Comparison of ENCODE assay signal across 8 cellular contexts in the genomic region with DNA sequence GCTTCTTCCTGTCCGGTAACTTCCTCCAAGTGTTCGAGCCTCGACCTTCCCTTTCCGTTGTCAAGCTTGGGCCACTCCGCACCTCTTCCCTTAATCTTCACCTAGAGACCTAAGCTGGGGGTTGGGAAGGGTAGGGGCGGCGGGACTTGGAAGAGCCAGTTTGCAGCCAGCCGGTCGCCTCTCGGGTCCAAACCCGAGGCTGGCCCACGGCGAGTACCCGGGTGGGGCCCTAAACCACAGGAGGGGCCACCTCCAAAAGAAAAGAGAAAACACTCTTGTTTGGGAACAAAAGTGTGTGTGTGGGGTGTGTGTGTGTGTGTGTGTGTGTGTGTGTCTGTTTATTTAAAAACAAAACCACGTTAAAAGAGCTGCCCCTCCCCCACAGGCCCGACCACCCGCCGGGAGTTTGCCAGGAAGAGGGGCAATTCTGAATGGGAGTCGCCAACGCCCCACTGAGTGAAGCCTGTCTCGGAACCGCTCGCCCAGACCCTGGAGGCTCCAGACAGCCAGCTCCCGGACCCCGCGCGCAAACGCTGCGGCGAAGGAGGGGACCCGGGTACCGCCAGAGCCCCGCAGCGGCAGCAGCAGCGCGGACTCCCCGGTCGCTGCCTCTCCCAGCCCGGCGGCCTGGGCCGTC. TPM values are rescaled to one million over a fixed set of nuclear protein-coding genes. Genes with fewer than 3 reads are reported as not detected.
DNase-seq lines count a peak whose midpoint lies in the region; ATAC-seq and TF ChIP-seq lines count a peak whose summit lies in the region.

No MANE protein-coding gene starts in this region.

- H3K4me1 Mint-ChIP-seq in CD14-positive monocyte = peaks cover 33% of the 10 kb centered on the region
- H3K4me1 Mint-ChIP-seq in endothelial cell (ENCODE audit: unreplicated experiment) = peaks cover 47% of the 10 kb centered on the region
- peaks cover 49% of the 10 kb centered on the region for H3K4me1 Mint-ChIP-seq in neural progenitor cell

- H4K20me1 ChIP-seq in OCI-LY3 (ENCODE audit: insufficient read depth, low read length) (no peaks in the 10 kb centered on the region), neural progenitor cell (ENCODE audit: low read depth) (peaks cover 31% of the 10 kb centered on the region)

- no peak overlapping the region for H3K27ac ChIP-seq in OCI-LY3 (ENCODE audit: low read length)
- H3K27ac ChIP-seq in neural progenitor cell = no peak overlapping the region

- H3K4me3 Mint-ChIP-seq in CD14-positive monocyte (peak overlapping the region; percentile 86 to 96), endothelial cell (ENCODE audit: unreplicated experiment) (peak overlapping the region; percentile 88), neural progenitor cell (peak overlapping the region; percentile 89)

- 0 out of 2 replicates have a peak overlapping the region, but pooled peaks have one; percentile 64 for H2AFZ ChIP-seq in OCI-LY3 (ENCODE audit: low read depth, low read length)
- no peak overlapping the region for H2AFZ ChIP-seq in neural progenitor cell (replicated peaks)

- DNase-seq in CD14-positive monocyte (ENCODE audit: low spot score) (no peak), endothelial cell (ENCODE audit: low spot score) (peak; percentile 36), neural progenitor cell (ENCODE audit: low spot score) (peak; percentile 11)
- no peak for DNase-seq in activated CD8-positive, alpha-beta memory T cell treated with anti-CD3 and anti-CD28 coated beads for 24 hours
- no peak for DNase-seq in stimulated activated CD4-positive, alpha-beta T cell treated with anti-CD3 and anti-CD28 coated beads, Interleukin-1b, Interleukin-23, amount 100 ng/mL, for 48 hours

- peaks cover 16 to 22% of the 10 kb centered on the region in 2 donors for H3K36me3 Mint-ChIP-seq in CD14-positive monocyte
- H3K36me3 Mint-ChIP-seq in endothelial cell (ENCODE audit: low read depth, unreplicated experiment) = peaks cover 17% of the 10 kb centered on the region
- peaks cover 4% of the 10 kb centered on the region for H3K36me3 Mint-ChIP-seq in neural progenitor cell

- H3K27me3 Mint-ChIP-seq in CD14-positive monocyte (ENCODE audit: low read depth in 3 of 3) = peaks cover 15 to 33% (median 32%) of the 10 kb centered on the region in 3 donors
- H3K27me3 Mint-ChIP-seq in endothelial cell (ENCODE audit: unreplicated experiment) = peaks cover 7% of the 10 kb centered on the region
- peaks cover 4% of the 10 kb centered on the region for H3K27me3 Mint-ChIP-seq in neural progenitor cell (ENCODE audit: insufficient read depth, low read depth)

- H3K4me3 ChIP-seq in OCI-LY3 (ENCODE audit: low read length) = peak overlapping the region; percentile 74
- peak overlapping the region; percentile 59 for H3K4me3 ChIP-seq in neural progenitor cell

- H3K27me3 ChIP-seq in OCI-LY3 (ENCODE audit: low read depth, low read length) = peaks cover 18% of the 10 kb centered on the region
- peaks cover 64% of the 10 kb centered on the region for H3K27me3 ChIP-seq in neural progenitor cell

- H3K27ac Mint-ChIP-seq in CD14-positive monocyte (peak overlapping the region; percentile 84 to 94 (median 87)), endothelial cell (ENCODE audit: unreplicated experiment) (peak overlapping the region; percentile 96), neural progenitor cell (no peak overlapping the region)

- 0 out of 2 replicates have a peak, but pooled peaks cover 3% of the 10 kb centered on the region for H3K4me1 ChIP-seq in OCI-LY3 (ENCODE audit: low read length)
- peaks cover 39% of the 10 kb centered on the region for H3K4me1 ChIP-seq in neural progenitor cell

- peaks cover 25% of the 10 kb centered on the region for H3F3A ChIP-seq in neural progenitor cell (ENCODE audit: low read depth)

- intact Hi-C loops in CD14-positive monocyte (cut with micrococcal nuclease) = loop anchor here (5.0 to 10.0 kb wide), 2 partner anchors 34 to 92 kb away; a partner anchor contains a TSS

- H3K9me3 ChIP-seq in OCI-LY3 (ENCODE audit: insufficient read depth, low read length) (no peaks in the 10 kb centered on the region), neural progenitor cell (ENCODE audit: low read depth) (no peaks in the 10 kb centered on the region)

- H3K4me2 ChIP-seq in OCI-LY3 (ENCODE audit: low read length) = peak overlapping the region; percentile 76
- peak overlapping the region; percentile 83 for H3K4me2 ChIP-seq in neural progenitor cell

- H3K9ac ChIP-seq in OCI-LY3 (ENCODE audit: low read length) = peak overlapping the region; percentile 20; the same call in 1 of the 2 replicates
- H3K9ac ChIP-seq in neural progenitor cell = no peak overlapping the region

- H3K9me3 Mint-ChIP-seq in CD14-positive monocyte = peaks cover 0 to 8% (median 3%) of the 10 kb centered on the region in 7 donors
- no peaks in the 10 kb centered on the region for H3K9me3 Mint-ChIP-seq in endothelial cell (ENCODE audit: unreplicated experiment)
- no peaks in the 10 kb centered on the region for H3K9me3 Mint-ChIP-seq in neural progenitor cell

- H3K79me2 ChIP-seq in OCI-LY3 (ENCODE audit: low read length) (no peaks in the 10 kb centered on the region), neural progenitor cell (ENCODE audit: low read depth) (no peaks in the 10 kb centered on the region)

- no peak for TF ChIP-seq CTCF in CD14-positive monocyte (IDR thresholded peaks at IDR 0.05)
- no peak for TF ChIP-seq CTCF in OCI-LY3 (IDR thresholded peaks at IDR 0.05; ENCODE audit: low read depth, low read length)
- TF ChIP-seq CTCF in endothelial cell (IDR thresholded peaks at IDR 0.05; ENCODE audit: unreplicated experiment) = no peak
- TF ChIP-seq CTCF in neural progenitor cell (IDR thresholded peaks at IDR 0.05) = no peak

- ATAC-seq in GM18907 (IDR thresholded peaks at IDR 0.05; ENCODE audit: unreplicated experiment) (no peak), HG02571 (IDR thresholded peaks at IDR 0.05; ENCODE audit: unreplicated experiment) (no peak)

- H3K36me3 ChIP-seq in OCI-LY3 (replicated peaks; ENCODE audit: low read depth, low read length) (no peaks in the 10 kb centered on the region), neural progenitor cell (no peaks in the 10 kb centered on the region)

RNA-seq across cellular contexts. Expression of a gene that starts 0.5 kb away (rescaled TPM):
- polyA plus RNA-seq in CD14-positive monocyte = 10 to 100 TPM; 43.3 to 66.3 TPM
- 292 TPM for total RNA-seq in endothelial cell (ENCODE audit: unreplicated experiment)
- total RNA-seq in neural progenitor cell (ENCODE audit: low replicate concordance) = 16.1 and 28.7 TPM in 2 replicates

Comparison
In these comparisons a context has a peak if more than half of its experiments do, and no peak if none do; other contexts are left out.
1. DNase-seq: peak in endothelial cell (single experiment) and neural progenitor cell (single experiment); none in CD14-positive monocyte (single experiment), activated CD8-positive, alpha-beta memory T cell treated with anti-CD3 and anti-CD28 coated beads for 24 hours (single experiment) and stimulated activated CD4-positive, alpha-beta T cell treated with anti-CD3 and anti-CD28 coated beads, Interleukin-1b, Interleukin-23, amount 100 ng/mL, for 48 hours (single experiment).
2. Peak in every context shown above with its lines, with median percentiles within 50 percentile points of each other: H3K4me3 Mint-ChIP-seq.